Comparison of ENCODE assay signal across 7 cellular contexts in the genomic region with DNA sequence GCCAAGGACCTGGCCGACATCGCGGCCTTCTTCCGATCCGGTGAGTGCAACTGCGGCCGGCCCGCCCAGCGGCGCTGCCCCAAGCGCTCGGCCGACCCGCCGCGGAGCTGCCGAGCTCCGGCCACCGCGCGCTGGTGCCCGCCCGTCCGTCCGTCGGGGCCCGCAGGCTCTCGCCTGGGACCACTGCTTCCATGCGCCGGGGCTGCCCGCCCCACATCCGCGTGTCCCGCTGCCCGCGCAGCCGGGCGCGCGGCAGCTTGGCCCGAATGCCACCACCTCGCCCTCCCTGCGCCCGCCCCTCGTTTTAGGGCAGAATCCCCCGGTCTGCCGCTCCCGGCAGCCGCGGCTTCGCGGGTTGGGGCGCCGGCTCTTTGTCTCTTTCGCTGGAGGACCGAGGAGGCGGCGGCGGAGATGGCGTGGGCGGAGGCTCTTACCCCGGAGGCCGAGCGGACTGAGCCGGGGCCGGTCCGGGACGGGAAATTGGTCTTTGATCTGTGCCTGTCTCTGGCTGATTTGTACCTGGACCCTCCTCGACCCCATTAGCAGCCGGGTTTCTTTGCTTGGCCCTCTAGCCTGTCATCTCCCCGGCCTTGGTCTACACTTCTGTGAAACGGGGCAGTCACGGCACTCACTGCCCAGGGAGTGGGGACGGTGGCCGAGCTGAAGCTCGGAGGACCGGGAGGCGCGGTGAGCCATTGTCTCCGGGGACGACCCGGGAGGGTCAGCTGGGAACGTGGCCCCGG. TPM values are rescaled to one million over a fixed set of nuclear protein-coding genes. Genes with fewer than 3 reads are reported as not detected.
DNase-seq lines count a peak whose midpoint lies in the region; ATAC-seq and TF ChIP-seq lines count a peak whose summit lies in the region.

No MANE protein-coding gene starts in this region.

- H3K9me3 Mint-ChIP-seq in activated naive CD8-positive, alpha-beta T cell (ENCODE audit: low read depth), result no peaks in the 10 kb centered on the region

- no peak for TF ChIP-seq CTCF in right atrium auricular region (IDR thresholded peaks at IDR 0.05)
- TF ChIP-seq CTCF in retinal pigment epithelial cell (conservative IDR thresholded peaks at IDR 0.05; ENCODE audit: low read depth, low read length), result no peak

- ATAC-seq in GM18520 (IDR thresholded peaks at IDR 0.05; ENCODE audit: unreplicated experiment), result peak; percentile 9
- peak; percentile 15 for ATAC-seq in HG02623 (IDR thresholded peaks at IDR 0.05; ENCODE audit: unreplicated experiment)

- peaks cover 14% of the 10 kb centered on the region for H3K4me1 Mint-ChIP-seq in activated naive CD8-positive, alpha-beta T cell (ENCODE audit: low read depth)

- peak overlapping the region; percentile 83 for H3K4me3 ChIP-seq in right atrium auricular region
- H3K4me3 ChIP-seq in retinal pigment epithelial cell (ENCODE audit: low read length), result peak overlapping the region; percentile 97

- H3K27ac Mint-ChIP-seq in activated naive CD8-positive, alpha-beta T cell, result no peak overlapping the region

- H3K27me3 Mint-ChIP-seq in activated naive CD8-positive, alpha-beta T cell, result peaks cover 28% of the 10 kb centered on the region

- peaks cover 0 to 47% of the 10 kb centered on the region in 2 donors for H3K4me1 ChIP-seq in right atrium auricular region

- H3K9me3 ChIP-seq in right atrium auricular region, result no peaks in the 10 kb centered on the region

- H3K36me3 Mint-ChIP-seq in activated naive CD8-positive, alpha-beta T cell, result no peaks in the 10 kb centered on the region

- DNase-seq in NCI-H748 (lab: John Stamatoyannopoulos, UW; ENCODE audit: unreplicated experiment), result peak; percentile 81
- DNase-seq in right atrium auricular region (ENCODE audit: low spot score), result peak; percentile 60
- no peak for DNase-seq in retinal pigment epithelial cell (ENCODE audit: low read depth)
- DNase-seq in OCI-M1 (lab: John Stamatoyannopoulos, UW), result no peak

- peak overlapping the region; percentile 92 to 94 for H3K27ac ChIP-seq in right atrium auricular region

- no peaks in the 10 kb centered on the region for H3K27me3 ChIP-seq in right atrium auricular region

- no peaks in the 10 kb centered on the region for H3K36me3 ChIP-seq in right atrium auricular region

- H3K4me3 Mint-ChIP-seq in activated naive CD8-positive, alpha-beta T cell, result peak overlapping the region; percentile 83

RNA-seq across cellular contexts. Expression of a gene that starts 0.9 kb away (rescaled TPM):
- 10 to 100 TPM; 51.6 to 67.0 TPM for total RNA-seq in right atrium auricular region

Comparison
In these comparisons a context has a peak if more than half of its experiments do, and no peak if none do; other contexts are left out.
1. DNase-seq: peak in NCI-H748 (single experiment) and right atrium auricular region (single experiment); none in retinal pigment epithelial cell (single experiment) and OCI-M1 (single experiment).